Comparison of ENCODE assay signal across 10 cellular contexts in genomic region chrX:46649421-46650260, GRCh38.
DNase-seq lines count a peak whose midpoint lies in the region; ATAC-seq and TF ChIP-seq lines count a peak whose summit lies in the region.
"Had no signal": no experiment of that assay in that cellular context is flagged by ENCODE, and none has a peak within 500 bp of the region (broad histone marks: within the 10 kb centered on the region; RNA-seq: fewer than 3 reads in every experiment).

No MANE protein-coding gene starts in this region.

- ATAC-seq in stimulated activated memory B cell treated with anti-CD40 and anti-IgM and Interleukin-4, amounts not matched to agents 10 μg/mL and 1 μg/mL and 100 μg/mL, for 72 hours = no peak

- H3K4me3 Mint-ChIP-seq in stimulated activated memory B cell treated with anti-CD40 and anti-IgM and Interleukin-4, amounts not matched to agents 10 μg/mL and 1 μg/mL and 100 μg/mL, for 72 hours = no peak overlapping the region

- TF ChIP-seq POLR2A in NB4 (IDR thresholded peaks at IDR 0.05; ENCODE audit: extremely low read depth, insufficient read length) = no peak

- no peak overlapping the region for H3K27ac Mint-ChIP-seq in stimulated activated memory B cell treated with anti-CD40 and anti-IgM and Interleukin-4, amounts not matched to agents 10 μg/mL and 1 μg/mL and 100 μg/mL, for 72 hours
- H3K27ac Mint-ChIP-seq: CD8-positive, alpha-beta memory T cell had no signal

- H3K4me1 Mint-ChIP-seq in stimulated activated memory B cell treated with anti-CD40 and anti-IgM and Interleukin-4, amounts not matched to agents 10 μg/mL and 1 μg/mL and 100 μg/mL, for 72 hours = peaks cover 7% of the 10 kb centered on the region

- no peak for TF ChIP-seq CTCF in NB4 (IDR thresholded peaks at IDR 0.05; ENCODE audit: low read depth, low read length)

- DNase-seq in AML-193 (lab: John Stamatoyannopoulos, UW) = peak; percentile 10 to 36
- DNase-seq in NB4 (ENCODE audit: low read depth) = peak; percentile 68
- DNase-seq in medulla oblongata (ENCODE audit: extremely low spot score) = peak; percentile 57
- no peak for DNase-seq in NCI-H748 (lab: John Stamatoyannopoulos, UW; ENCODE audit: unreplicated experiment)
- no peak for DNase-seq in GOT3 (lab: John Stamatoyannopoulos, UW)
- DNase-seq in HuH-7.5 (ENCODE audit: low spot score) = no peak
- DNase-seq: CD8-positive, alpha-beta memory T cell had no signal

- peak overlapping the region; percentile 19 for H3K27ac ChIP-seq in angular gyrus (ENCODE audit: low read depth, low read length)
- H3K27ac ChIP-seq: Peyer's patch had no signal

- H3K4me3 ChIP-seq in NB4 (ENCODE audit: low read depth, low read length) = no peak overlapping the region
- H3K4me3 ChIP-seq: Peyer's patch had no signal

- H3K36me3 Mint-ChIP-seq in stimulated activated memory B cell treated with anti-CD40 and anti-IgM and Interleukin-4, amounts not matched to agents 10 μg/mL and 1 μg/mL and 100 μg/mL, for 72 hours = peaks cover 45% of the 10 kb centered on the region
- H3K36me3 Mint-ChIP-seq: CD8-positive, alpha-beta memory T cell had no signal

- no peaks in the 10 kb centered on the region for H3K27me3 Mint-ChIP-seq in stimulated activated memory B cell treated with anti-CD40 and anti-IgM and Interleukin-4, amounts not matched to agents 10 μg/mL and 1 μg/mL and 100 μg/mL, for 72 hours

- H3K9me3 Mint-ChIP-seq in stimulated activated memory B cell treated with anti-CD40 and anti-IgM and Interleukin-4, amounts not matched to agents 10 μg/mL and 1 μg/mL and 100 μg/mL, for 72 hours = no peaks in the 10 kb centered on the region
- H3K9me3 Mint-ChIP-seq: CD8-positive, alpha-beta memory T cell had no signal

Comparison
In these comparisons a context has a peak if more than half of its experiments do, and no peak if none do; other contexts are left out.
1. DNase-seq: peak in AML-193 (2 of 2), NB4 (single experiment) and medulla oblongata (single experiment); none in NCI-H748 (single experiment), GOT3 (single experiment) and HuH-7.5 (single experiment).